Comparison of ENCODE assay signal across 26 cellular contexts in genomic region chr13:64127192-64127591, GRCh38.
"Had no signal": no experiment of that assay in that cellular context is flagged by ENCODE, and none has a peak within 500 bp of the region (broad histone marks: within the 10 kb centered on the region; RNA-seq: fewer than 3 reads in every experiment).

No MANE protein-coding gene starts in this region.

- H3K27ac ChIP-seq: esophagus squamous epithelium, heart right ventricle, left lung, prostate gland, right atrium auricular region, skin epidermis, thoracic aorta, tibial nerve, upper lobe of left lung had no signal

- FAIRE-seq: colon, islet of Langerhans, urothelium cell line had no signal

- H3K4me3 ChIP-seq: esophagus squamous epithelium, heart right ventricle, left lung, mucosa of descending colon, prostate gland, right atrium auricular region, skin epidermis, thoracic aorta, tibial nerve, upper lobe of left lung had no signal

- ATAC-seq: heart right ventricle; left cardiac atrium; left lung; mucosa of descending colon; natural killer cell treated with Interleukin-12 subunit alpha and Interleukin-12 subunit beta and Interleukin-15 and Interleukin-18, amount 100 ng/mL, for 72 hours; stimulated activated naive B cell treated with anti-CD40 and anti-IgM and Interleukin-4, amounts not matched to agents 10 μg/mL and 1 μg/mL and 100 μg/mL, for 72 hours had no signal

- H3K4me1 ChIP-seq: esophagus squamous epithelium, heart right ventricle, left lung, prostate gland, right atrium auricular region, tibial nerve, upper lobe of left lung had no signal

- H3K36me3 ChIP-seq: esophagus squamous epithelium, heart right ventricle, left lung, prostate gland, right atrium auricular region, thoracic aorta, tibial nerve, upper lobe of left lung had no signal

- H3K9me3 ChIP-seq: prostate gland, right atrium auricular region, thoracic aorta, tibial nerve, upper lobe of left lung had no signal

- DNase-seq: effector CD8-positive, alpha-beta T cell; erythroblast; esophagus squamous epithelium; foreskin melanocyte; glutamatergic neuron; heart right ventricle; hippocampal formation; left cardiac atrium; left lung; mesenchymal stem cell; mucosa of descending colon; naive B cell; nucleus accumbens; stimulated activated CD4-positive, alpha-beta T cell treated with anti-CD3 and anti-CD28 coated beads, Interleukin-15, amount 100 ng/mL, for 24 hours; stimulated activated CD4-positive, alpha-beta T cell treated with anti-CD3 and anti-CD28 coated beads, Interleukin-2, amount 100 ng/mL, for 48 hours; stimulated activated naive B cell treated with anti-CD40 and anti-IgM and Interleukin-4, amounts not matched to agents 10 μg/mL and 1 μg/mL and 100 μg/mL, for 72 hours; upper lobe of left lung had no signal

- H3K27me3 ChIP-seq: esophagus squamous epithelium, heart right ventricle, left lung, right atrium auricular region, tibial nerve, upper lobe of left lung had no signal
